8 cellular contexts compared by ENCODE assay signal in the genomic region with DNA sequence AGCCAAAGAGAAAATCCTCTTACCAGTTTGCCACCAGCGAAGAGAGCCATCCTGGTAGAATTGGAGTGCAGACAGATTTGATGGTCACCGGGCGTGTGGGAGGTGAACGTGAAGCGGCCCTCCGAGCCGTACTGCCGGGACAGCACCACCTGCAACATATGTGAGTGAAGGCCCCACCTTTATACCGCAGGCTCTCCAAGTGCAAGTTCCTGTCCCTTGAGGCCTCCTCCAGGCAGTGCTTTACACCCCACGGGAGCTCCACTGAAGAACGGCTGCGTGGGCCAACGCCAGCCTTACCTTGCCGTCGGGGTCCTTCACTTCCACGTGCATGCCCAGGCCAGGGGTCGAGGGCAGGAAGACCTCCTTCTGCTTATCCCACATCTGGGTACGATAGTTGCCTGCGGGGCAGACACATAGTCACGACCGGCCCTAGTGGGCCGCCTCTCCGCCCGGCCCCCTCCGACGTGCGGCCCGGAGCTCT. TPM values are rescaled to one million over a fixed set of nuclear protein-coding genes. Genes with fewer than 3 reads are reported as not detected.
A peak's percentile ranks its signal among the peaks of the same experiment; 100 is the strongest.
DNase-seq lines count a peak whose midpoint lies in the region; ATAC-seq and TF ChIP-seq lines count a peak whose summit lies in the region.

No MANE protein-coding gene starts in this region.

- no peaks in the 10 kb centered on the region for H3K27me3 ChIP-seq in BE2C
- no peaks in the 10 kb centered on the region for H3K27me3 ChIP-seq in right lobe of liver

- H3K4me3 ChIP-seq in BE2C (ENCODE audit: low read depth, low read length) (peak overlapping the region; percentile 95), right lobe of liver (peak overlapping the region; percentile 84 to 94 (median 93))

- H3K4me1 ChIP-seq in BE2C (no peaks in the 10 kb centered on the region; the same call in 1 of the 2 replicates), right lobe of liver (peaks cover 0 to 14% (median 5%) of the 10 kb centered on the region in 4 donors)

- WGBS in right lobe of liver (ENCODE audit: insufficient coverage, low coverage, low lambda C conversion rate, missing lambda C conversion rate): 4% methylated on average over 11 of the region's 28 CpGs

- ATAC-seq in GM19025 (IDR thresholded peaks at IDR 0.05; ENCODE audit: low read depth, unreplicated experiment): peak; percentile 19
- ATAC-seq in HG03139 (IDR thresholded peaks at IDR 0.05; ENCODE audit: unreplicated experiment): peak; percentile 33
- ATAC-seq in right lobe of liver: peak; percentile 10 to 21 (median 16)

- no peak for TF ChIP-seq CTCF in BE2C (IDR thresholded peaks at IDR 0.05; ENCODE audit: low read depth, low read length)
- no peak for TF ChIP-seq CTCF in right lobe of liver (IDR thresholded peaks at IDR 0.05)

- no peak for TF ChIP-seq POLR2A in right lobe of liver (IDR thresholded peaks at IDR 0.05)

- peak overlapping the region; percentile 95 for H3K27ac ChIP-seq in caudate nucleus (ENCODE audit: low read depth, low read length)
- peak overlapping the region; percentile 74 to 96 (median 81) for H3K27ac ChIP-seq in right lobe of liver

- intact Hi-C loops in right lobe of liver (cut with DNase I): loop anchor here in 1 of 2 donors (10.0 kb wide), 1 partner anchor 263 kb away; a partner anchor contains a TSS

- DNase-seq in BE2C: no peak
- peak; percentile 31 for DNase-seq in T-helper 22 cell (ENCODE audit: low read depth)
- DNase-seq in caudate nucleus (lab: John Stamatoyannopoulos, UW): peak in 9 of 61 donors; percentile 24 to 56 (median 46)
- DNase-seq in right lobe of liver: peak; percentile 45 to 65 (median 57)
- peak; percentile 17 to 72 (median 46) for DNase-seq in stimulated activated naive CD4-positive, alpha-beta T cell (lab: John Stamatoyannopoulos, UW)
- DNase-seq in HK-2 (ENCODE audit: unreplicated experiment): no peak

- H3K9me3 ChIP-seq in BE2C: no peaks in the 10 kb centered on the region
- no peaks in the 10 kb centered on the region for H3K9me3 ChIP-seq in right lobe of liver

- H3K36me3 ChIP-seq in BE2C (peaks cover 37% of the 10 kb centered on the region), right lobe of liver (peaks cover 0 to 30% (median 6%) of the 10 kb centered on the region in 4 donors)

RNA-seq across cellular contexts. Expression of a gene that starts 0.6 kb away (rescaled TPM):
- 183 TPM for polyA plus RNA-seq in BE2C (2012; ENCODE audit: insufficient read depth, insufficient read length, low read depth)
- 10 to 100 TPM; 32.5 to 91.1 (median 41.7) TPM for total RNA-seq in right lobe of liver

RNA-seq across cellular contexts. Expression of a gene that starts 7.8 kb away (rescaled TPM):
- 313 TPM for polyA plus RNA-seq in BE2C (2012; ENCODE audit: insufficient read depth, insufficient read length, low read depth)
- 10 to 100 TPM; 31.8 to 42.2 (median 36.5) TPM for total RNA-seq in right lobe of liver

RNA-seq across cellular contexts. Expression of a gene that starts 25.0 kb away (rescaled TPM):
- 162 TPM for polyA plus RNA-seq in BE2C (2012; ENCODE audit: insufficient read depth, insufficient read length, low read depth)
- total RNA-seq in right lobe of liver: 10 to 100 TPM; 46.6 to 63.2 (median 55.8) TPM

RNA-seq across cellular contexts. Expression of a gene that starts 40.3 kb away (rescaled TPM):
- not detected for polyA plus RNA-seq in BE2C (2012; ENCODE audit: insufficient read depth, insufficient read length, low read depth)
- 10 to 100 TPM; 17.0 to 49.8 (median 21.1) TPM for total RNA-seq in right lobe of liver

Comparison
In these comparisons a context has a peak if more than half of its experiments do, and no peak if none do; other contexts are left out.
1. DNase-seq: peak in T-helper 22 cell (single experiment), right lobe of liver (3 of 3) and stimulated activated naive CD4-positive, alpha-beta T cell (6 of 6); none in BE2C (single experiment) and HK-2 (single experiment).
2. Peak in every context shown above with its lines, with median percentiles within 50 percentile points of each other: ATAC-seq.